8 cellular contexts compared by ENCODE assay signal in the genomic region with DNA sequence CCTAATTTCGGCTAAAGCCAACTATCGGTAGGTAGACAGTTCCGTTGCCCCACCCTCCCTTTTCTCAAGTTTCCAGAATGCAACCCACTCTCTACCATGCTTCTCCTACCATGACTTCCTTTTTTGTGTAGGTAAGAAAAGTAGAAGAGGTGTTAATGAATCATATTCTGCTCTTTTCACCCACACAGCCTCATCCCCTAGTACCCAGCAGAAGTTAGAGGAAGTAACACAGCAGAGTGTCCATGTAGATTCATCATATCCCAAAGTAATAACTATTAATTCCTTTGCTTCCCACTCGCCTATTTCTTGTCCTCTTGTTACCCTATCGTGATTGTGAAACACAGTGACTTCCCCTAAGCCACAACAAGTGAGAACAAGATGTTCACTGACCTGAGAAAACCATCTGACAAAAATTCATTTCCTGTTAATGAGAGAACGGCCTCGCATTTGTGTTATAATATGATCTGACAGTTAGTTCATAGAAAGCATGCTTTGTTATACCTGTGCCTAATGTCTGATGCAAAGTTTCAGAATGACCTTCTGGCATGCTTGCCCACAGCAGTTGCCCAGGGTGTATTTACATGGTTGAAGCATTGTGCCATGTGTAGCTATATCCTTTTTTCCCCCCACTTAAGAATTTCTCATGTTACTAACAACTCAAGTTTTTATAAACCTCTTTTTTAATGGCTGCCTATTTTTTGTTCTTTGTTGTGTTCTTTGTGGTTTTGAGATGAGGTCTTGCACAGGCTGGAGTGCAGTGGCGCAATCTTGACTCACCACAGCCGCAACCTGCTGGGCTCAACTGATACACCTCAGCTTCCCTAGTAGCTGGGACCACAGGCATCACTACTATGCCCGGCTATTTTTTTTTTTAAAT.
DNase-seq lines count a peak whose midpoint lies in the region; ATAC-seq and TF ChIP-seq lines count a peak whose summit lies in the region.

No MANE protein-coding gene starts in this region.

- H3K36me3 ChIP-seq in BE2C = peaks cover 10% of the 10 kb centered on the region

- H3K4me3 ChIP-seq in BE2C (ENCODE audit: low read depth, low read length) = no peak overlapping the region

- H3K4me1 ChIP-seq in BE2C = no peaks in the 10 kb centered on the region

- intact Hi-C loops in left colon (cut with DNase I, micrococcal nuclease) = no loop called here

- H3K9me3 ChIP-seq in BE2C = no peaks in the 10 kb centered on the region

- TF ChIP-seq CTCF in BE2C (IDR thresholded peaks at IDR 0.05; ENCODE audit: low read depth, low read length) = no peak

- no peaks in the 10 kb centered on the region for H3K27me3 ChIP-seq in BE2C

- DNase-seq in GM03348 (ENCODE audit: low spot score) (peak; percentile 30), H4 (ENCODE audit: low spot score) (peak; percentile 91), MV-4-11 (lab: John Stamatoyannopoulos, UW) (peak; percentile 65), activated T-helper 1 cell treated with Interleukin-2 at 50 U/mL for 16 hours (ENCODE audit: low read depth) (peak; percentile 44), left colon (peak in 1 of 2 donors; percentile 22), BE2C (no peak), dedifferentiated amniotic fluid mesenchymal stem cell (ENCODE audit: extremely low spot score) (no peak)
- peak; percentile 62 for DNase-seq in stimulated activated naive CD8-positive, alpha-beta T cell treated with anti-CD3 and anti-CD28 coated beads, Interleukin-15, Interleukin-2, amounts not matched to agents 100 U/mL and 50 U/mL, for 24 hours

- ATAC-seq in left colon = peak; percentile 46
- ATAC-seq in stimulated activated naive CD8-positive, alpha-beta T cell treated with anti-CD3 and anti-CD28 coated beads, Interleukin-15, Interleukin-2, amounts not matched to agents 100 U/mL and 50 U/mL, for 24 hours = peak; percentile 95

Comparison
In these comparisons a context has a peak if more than half of its experiments do, and no peak if none do; other contexts are left out.
1. DNase-seq: peak in GM03348 (single experiment), H4 (single experiment), MV-4-11 (single experiment), activated T-helper 1 cell treated with Interleukin-2 at 50 U/mL for 16 hours (single experiment) and stimulated activated naive CD8-positive, alpha-beta T cell treated with anti-CD3 and anti-CD28 coated beads, Interleukin-15, Interleukin-2, amounts not matched to agents 100 U/mL and 50 U/mL, for 24 hours (single experiment); none in BE2C (single experiment) and dedifferentiated amniotic fluid mesenchymal stem cell (single experiment).